1 cellular context compared by ENCODE assay signal in genomic region chr1:117544509-117545109, GRCh38.
A peak's percentile ranks its signal among the peaks of the same experiment; 100 is the strongest.
TF ChIP-seq lines count a peak whose summit lies in the region.

No MANE protein-coding gene starts in this region.

TF ChIP-seq in HepG2, 621 proteins besides CTCF, POLR2A, EP300 and RAD21 (continued from another document and continues in another):
- TF ChIP-seq DMTF1 (CRISPR knock-in tag; IDR thresholded peaks at IDR 0.05) (no peak), HIVEP1 (CRISPR knock-in tag; IDR thresholded peaks at IDR 0.05) (no peak), NCOR1 (IDR thresholded peaks at IDR 0.05; ENCODE audit: borderline replicate concordance, low read length) (peak; percentile 69; the same call in 1 of the 2 replicates), ZNF260 (CRISPR knock-in tag; IDR thresholded peaks at IDR 0.05; ENCODE audit: borderline replicate concordance, low read depth) (no peak), ZNF768 (CRISPR knock-in tag; IDR thresholded peaks at IDR 0.05) (no peak), NFIB (CRISPR knock-in tag; IDR thresholded peaks at IDR 0.05; ENCODE audit: borderline replicate concordance) (no peak), REPIN1 (CRISPR knock-in tag; IDR thresholded peaks at IDR 0.05; ENCODE audit: borderline replicate concordance, low read depth) (no peak), MTERF4 (CRISPR knock-in tag; IDR thresholded peaks at IDR 0.05) (no peak), ZNF543 (CRISPR knock-in tag; IDR thresholded peaks at IDR 0.05) (no peak), RFXANK (CRISPR knock-in tag; IDR thresholded peaks at IDR 0.05) (no peak), ELF1 (CRISPR knock-in tag; IDR thresholded peaks at IDR 0.05) (no peak), TFAP4 (IDR thresholded peaks at IDR 0.05; ENCODE audit: borderline replicate concordance, low read depth) (no peak), SALL1 (CRISPR knock-in tag; IDR thresholded peaks at IDR 0.05) (peak; percentile 58), ZUFSP (CRISPR knock-in tag; IDR thresholded peaks at IDR 0.05; ENCODE audit: borderline replicate concordance) (no peak), ZNF564 (CRISPR knock-in tag; IDR thresholded peaks at IDR 0.05) (no peak), TCF7L2 (IDR thresholded peaks at IDR 0.05; ENCODE audit: low read depth, low read length) (no peak), ARNT2 (CRISPR knock-in tag; IDR thresholded peaks at IDR 0.05; ENCODE audit: low read depth) (no peak), ZNF777 (CRISPR knock-in tag; IDR thresholded peaks at IDR 0.05) (no peak), ZNF598 (CRISPR knock-in tag; IDR thresholded peaks at IDR 0.05; ENCODE audit: borderline replicate concordance) (no peak), ZFP91 (CRISPR knock-in tag; IDR thresholded peaks at IDR 0.05; ENCODE audit: borderline replicate concordance) (no peak), ZBTB49 (CRISPR knock-in tag; IDR thresholded peaks at IDR 0.05; ENCODE audit: borderline replicate concordance) (no peak), MZF1 (CRISPR knock-in tag; IDR thresholded peaks at IDR 0.05; ENCODE audit: borderline replicate concordance) (no peak), TRAFD1 (CRISPR knock-in tag; IDR thresholded peaks at IDR 0.05; ENCODE audit: borderline replicate concordance) (no peak), HMGA1 (CRISPR knock-in tag; conservative IDR thresholded peaks at IDR 0.05) (no peak), NR2F1 (CRISPR knock-in tag; IDR thresholded peaks at IDR 0.05) (peak; percentile 45 to 56; a peak in 1 of 4 replicates), ZNF33A (CRISPR knock-in tag; IDR thresholded peaks at IDR 0.05; ENCODE audit: borderline replicate concordance) (no peak), STAT5B (CRISPR knock-in tag; IDR thresholded peaks at IDR 0.05) (no peak), ZNF432 (CRISPR knock-in tag; IDR thresholded peaks at IDR 0.05; ENCODE audit: borderline replicate concordance) (no peak), ZFP37 (CRISPR knock-in tag; IDR thresholded peaks at IDR 0.05; ENCODE audit: borderline replicate concordance) (no peak), HNF1A (IDR thresholded peaks at IDR 0.05; ENCODE audit: low read depth) (no peak), HNF1A (CRISPR knock-in tag; IDR thresholded peaks at IDR 0.05; ENCODE audit: borderline replicate concordance) (no peak), KAT7 (CRISPR knock-in tag; IDR thresholded peaks at IDR 0.05; ENCODE audit: borderline replicate concordance) (no peak), THAP8 (CRISPR knock-in tag; IDR thresholded peaks at IDR 0.05; ENCODE audit: borderline replicate concordance) (no peak), ZC3H13 (CRISPR knock-in tag; IDR thresholded peaks at IDR 0.05) (no peak), ZBTB33 (CRISPR knock-in tag; IDR thresholded peaks at IDR 0.05) (no peak), ZNF547 (CRISPR knock-in tag; IDR thresholded peaks at IDR 0.05) (no peak), RAD51 (IDR thresholded peaks at IDR 0.05; ENCODE audit: borderline replicate concordance) (no peak), HHEX (CRISPR knock-in tag; IDR thresholded peaks at IDR 0.05) (no peak), GATA4 (IDR thresholded peaks at IDR 0.05; ENCODE audit: borderline replicate concordance, low read depth) (no peak), ARHGAP35 (CRISPR knock-in tag; IDR thresholded peaks at IDR 0.05; ENCODE audit: borderline replicate concordance) (no peak), KDM4B (CRISPR knock-in tag; IDR thresholded peaks at IDR 0.05) (no peak), ZSCAN9 (CRISPR knock-in tag; IDR thresholded peaks at IDR 0.05; ENCODE audit: borderline replicate concordance) (no peak), KDM6A (CRISPR knock-in tag; IDR thresholded peaks at IDR 0.05; ENCODE audit: low read depth) (no peak), NFE2L1 (CRISPR knock-in tag; IDR thresholded peaks at IDR 0.05; ENCODE audit: borderline replicate concordance) (no peak), ZSCAN21 (CRISPR knock-in tag; IDR thresholded peaks at IDR 0.05; ENCODE audit: borderline replicate concordance) (no peak), NFKBIZ (CRISPR knock-in tag; IDR thresholded peaks at IDR 0.05) (no peak), TEAD3 (CRISPR knock-in tag; optimal IDR thresholded peaks at IDR 0.05; ENCODE audit: borderline replicate concordance) (no peak)
